ENCODE assay signal across 8 cellular contexts in genomic region chrX:48891402-48892288, GRCh38. TPM values are rescaled to one million over a fixed set of nuclear protein-coding genes. Genes with fewer than 3 reads are reported as not detected.
DNase-seq lines count a peak whose midpoint lies in the region; ATAC-seq and TF ChIP-seq lines count a peak whose summit lies in the region.

No MANE protein-coding gene starts in this region.

- peak; percentile 40; the same call in 1 of the 2 replicates for TF ChIP-seq RAD21 in IMR-90 (IDR thresholded peaks at IDR 0.05; ENCODE audit: low read length)

- H3K4me2 ChIP-seq in IMR-90 (ENCODE audit: low read depth, low read length) = peak overlapping the region; percentile 74
- peak overlapping the region; percentile 96 for H3K4me2 ChIP-seq in PC-3 (ENCODE audit: low read length)

- peak overlapping the region; percentile 84 for H2AFZ ChIP-seq in IMR-90 (replicated peaks; ENCODE audit: low read length, poor library complexity)
- H2AFZ ChIP-seq in PC-3 (ENCODE audit: low read length) = peak overlapping the region; percentile 86

- peak overlapping the region; percentile 68 for H3K14ac ChIP-seq in IMR-90 (replicated peaks; ENCODE audit: low read depth, low read length)

- H2BK15ac ChIP-seq in IMR-90 (ENCODE audit: low read depth, low read length) = no peak overlapping the region

- intact Hi-C loops in IMR-90 (cut with micrococcal nuclease) (no loop called here), PC-3 (cut with micrococcal nuclease) (loop anchor here (2.0 kb wide), 3 partner anchors 23 to 89 kb away; partner anchors contain the start of gene HDAC6), natural killer cell (cut with micrococcal nuclease) (no loop called here)

- peak; percentile 68 for ATAC-seq in GM21526 (IDR thresholded peaks at IDR 0.05; ENCODE audit: low FRiP score, unreplicated experiment)
- peak; percentile 96 for ATAC-seq in IMR-90 (ENCODE audit: low read depth)
- peak; percentile 94 for ATAC-seq in PC-3
- ATAC-seq in activated T-cell treated with anti-CD3 and anti-CD28 coated beads, Interleukin-2, amount 50 U/mL, for 72 hours (replicated peaks in 1 of 2) = peak; percentile 90 to 91
- peak; percentile 90 to 95 (median 91) for ATAC-seq in natural killer cell
- peak; percentile 90 for ATAC-seq in stimulated activated naive CD8-positive, alpha-beta T cell treated with anti-CD3 and anti-CD28 coated beads, Interleukin-15, Interleukin-2, amounts not matched to agents 100 U/mL and 50 U/mL, for 24 hours

- H4K20me1 ChIP-seq in IMR-90 (ENCODE audit: insufficient read depth, low read length) = no peaks in the 10 kb centered on the region
- H4K20me1 ChIP-seq in PC-3 (ENCODE audit: low read length) = no peaks in the 10 kb centered on the region

- peaks cover 0 to 2% of the 10 kb centered on the region in 2 donors for H3K36me3 Mint-ChIP-seq in activated T-cell treated with anti-CD3 and anti-CD28 coated beads, Interleukin-2, amount 50 U/mL, for 72 hours (ENCODE audit: insufficient read depth in 2 of 2)
- no peaks in the 10 kb centered on the region for H3K36me3 Mint-ChIP-seq in natural killer cell

- no peak overlapping the region for H3K23ac ChIP-seq in IMR-90 (ENCODE audit: low read depth, low read length)

- peak; percentile 93 for DNase-seq in DMS 273 (lab: John Stamatoyannopoulos, UW; ENCODE audit: unreplicated experiment)
- peak; percentile 70 for DNase-seq in IMR-90
- DNase-seq in PC-3 = peak; percentile 91
- DNase-seq in activated T-cell treated with anti-CD3 and anti-CD28 coated beads, Interleukin-2, amount 50 U/mL, for 72 hours = peak; percentile 76 to 83
- peak; percentile 81 for DNase-seq in fibroblast of peridontal ligament (ENCODE audit: extremely low read depth)
- peak; percentile 66 for DNase-seq in natural killer cell
- peak; percentile 71 for DNase-seq in stimulated activated naive CD8-positive, alpha-beta T cell treated with anti-CD3 and anti-CD28 coated beads, Interleukin-15, Interleukin-2, amounts not matched to agents 100 U/mL and 50 U/mL, for 24 hours

- H4K5ac ChIP-seq in IMR-90 (ENCODE audit: low read depth, low read length) = no peak overlapping the region

- H3K9me2 ChIP-seq in PC-3 (replicated peaks; ENCODE audit: low read length) = no peaks in the 10 kb centered on the region

- no peaks in the 10 kb centered on the region for H3K9me3 Mint-ChIP-seq in activated T-cell treated with anti-CD3 and anti-CD28 coated beads, Interleukin-2, amount 50 U/mL, for 72 hours
- H3K9me3 Mint-ChIP-seq in natural killer cell = no peaks in the 10 kb centered on the region

- BruUV-seq in IMR-90 (replicated peaks; lab: Mats Ljungman, UMichigan) (no TSS peak), PC-3 (replicated peaks; lab: Mats Ljungman, UMichigan) (no TSS peak)

- peak overlapping the region; percentile 77 for H2AK9ac ChIP-seq in IMR-90 (replicated peaks; ENCODE audit: low read depth, low read length, poor library complexity)

- no peak overlapping the region for H2BK120ac ChIP-seq in IMR-90 (ENCODE audit: low read depth, low read length)

- POLR2A ChIA-PET in IMR-90 (lab: Charles Lee; ENCODE audit: unreplicated experiment) = interaction anchor here (0.6 kb wide), 1 partner anchor 65 kb away, joined by 3 read pairs; no protein-coding TSS in a partner anchor
- POLR2A ChIA-PET in PC-3 (lab: Charles Lee; ENCODE audit: unreplicated experiment) = interaction anchor here (0.8 kb wide), 1 partner anchor 90 kb away, joined by 4 read pairs; the partner anchor contains the start of gene HDAC6

- H3K36me3 ChIP-seq in IMR-90 (ENCODE audit: control insufficient read depth, insufficient read depth, low read length) (no peaks in the 10 kb centered on the region), PC-3 (ENCODE audit: low read depth, low read length) (no peaks in the 10 kb centered on the region; the same call in 1 of the 2 replicates)

- H3K27me3 ChIP-seq in IMR-90 (ENCODE audit: control insufficient read depth, insufficient read depth, low read length) (no peaks in the 10 kb centered on the region), PC-3 (ENCODE audit: low read length) (no peaks in the 10 kb centered on the region)

- H3K79me2 ChIP-seq in PC-3 (ENCODE audit: low read length) = peaks cover 20% of the 10 kb centered on the region

- no peak overlapping the region for H2AK5ac ChIP-seq in IMR-90 (ENCODE audit: low read depth, low read length)

- no peak overlapping the region for H3K27ac Mint-ChIP-seq in activated T-cell treated with anti-CD3 and anti-CD28 coated beads, Interleukin-2, amount 50 U/mL, for 72 hours
- H3K27ac Mint-ChIP-seq in natural killer cell = peak overlapping the region in 1 of 2 donors; percentile 58

- H2BK20ac ChIP-seq in IMR-90 (ENCODE audit: low read depth, low read length) = no peak overlapping the region

- H3F3A ChIP-seq in PC-3 (ENCODE audit: low read length, unreplicated experiment) = no peaks in the 10 kb centered on the region

- H3K4me3 ChIP-seq in IMR-90 (ENCODE audit: insufficient read depth, low read depth, low read length) (peak overlapping the region; percentile 32), PC-3 (ENCODE audit: low read length) (peak overlapping the region; percentile 64)

- peak; percentile 56 for TF ChIP-seq CTCF in IMR-90 (conservative IDR thresholded peaks at IDR 0.05; ENCODE audit: low read depth, low read length)
- TF ChIP-seq CTCF in PC-3 (conservative IDR thresholded peaks at IDR 0.05; ENCODE audit: low read depth, low read length) = peak; percentile 57
- TF ChIP-seq CTCF in natural killer cell (IDR thresholded peaks at IDR 0.05) = peak; percentile 60

- no peak overlapping the region for H3K18ac ChIP-seq in IMR-90 (ENCODE audit: low read depth, low read length)

- H3K9me3 ChIP-seq in IMR-90 (ENCODE audit: control insufficient read depth, insufficient read depth, low read length) = no peaks in the 10 kb centered on the region
- H3K9me3 ChIP-seq in PC-3 (ENCODE audit: low read length) = no peaks in the 10 kb centered on the region

- 0 out of 2 replicates have a peak, but pooled peaks cover 2% of the 10 kb centered on the region for H3K4me1 ChIP-seq in IMR-90 (ENCODE audit: control insufficient read depth, insufficient read depth, low read length)
- peaks cover 14% of the 10 kb centered on the region; the same call in 1 of the 2 replicates for H3K4me1 ChIP-seq in PC-3 (ENCODE audit: insufficient read depth, low read length)

- peak overlapping the region; percentile 79 to 90 for H3K4me3 Mint-ChIP-seq in activated T-cell treated with anti-CD3 and anti-CD28 coated beads, Interleukin-2, amount 50 U/mL, for 72 hours
- peak overlapping the region; percentile 78 for H3K4me3 Mint-ChIP-seq in natural killer cell

- H2BK5ac ChIP-seq in IMR-90 (ENCODE audit: low read depth, low read length, poor library complexity, severe bottlenecking) = no peak overlapping the region

- no peak overlapping the region; the same call in 1 of the 2 replicates for H3K27ac ChIP-seq in IMR-90 (ENCODE audit: insufficient read depth, low read length)
- H3K27ac ChIP-seq in PC-3 (ENCODE audit: low read length) = no peak overlapping the region

- peak overlapping the region in 1 of 2 experiments; percentile 21; a peak in 1 of 4 replicates for H4K8ac ChIP-seq in IMR-90 (ENCODE audit: low read depth in 2 of 2, low read length in 2 of 2)

- dilution Hi-C loops in IMR-90 (cut with HindIII; ENCODE audit: low sequenced_read_pairs, unreplicated experiment) = no loop called here

- H3K79me1 ChIP-seq in IMR-90 (ENCODE audit: low read depth in 1 of 2, low read length in 2 of 2) = peaks cover 3 to 11% of the 10 kb centered on the region in 2 experiments; a peak in 3 of 4 replicates

- 35% methylated on average over 35 of the region's 68 CpGs; no CpG with 5 or more reads in 1 of the 2 experiments for WGBS in IMR-90 (ENCODE audit: extremely low coverage in 2 of 2, insufficient read length in 1 of 2), 2 experiments

- CTCF ChIA-PET in IMR-90 (lab: Yijun Ruan, JAX) = interaction anchor here (0.6 kb wide), 2 partner anchors 17 to 196 kb away, joined by 4 to 5 read pairs; no protein-coding TSS in a partner anchor
- CTCF ChIA-PET in PC-3 (lab: Charles Lee) = interaction anchor here (0.6 to 0.7 kb wide), 2 partner anchors 152 to 215 kb away, joined by 4 to 5 read pairs; partner anchors contain the start of gene TFE3

- H3K56ac ChIP-seq in IMR-90 (ENCODE audit: extremely low read depth, insufficient read depth, low read length) = no peak overlapping the region

- H3K9me1 ChIP-seq in IMR-90 (ENCODE audit: insufficient read depth, low read length) = 0 out of 2 replicates have a peak, but pooled peaks cover 7% of the 10 kb centered on the region

- peaks cover 30% of the 10 kb centered on the region for H3K4me1 Mint-ChIP-seq in activated T-cell treated with anti-CD3 and anti-CD28 coated beads, Interleukin-2, amount 50 U/mL, for 72 hours (ENCODE audit: low read depth)
- H3K4me1 Mint-ChIP-seq in natural killer cell = peaks cover 6 to 18% of the 10 kb centered on the region in 2 donors

- H3K9ac ChIP-seq in IMR-90 (ENCODE audit: low read depth, low read length) (0 out of 2 replicates have a peak overlapping the region, but pooled peaks have one; percentile 25), PC-3 (ENCODE audit: low read length) (peak overlapping the region; percentile 61)

- in situ Hi-C loops in IMR-90 (cut with MboI; ENCODE audit: low sequenced_read_pairs) = no loop called here

- no peak overlapping the region for H4K91ac ChIP-seq in IMR-90 (ENCODE audit: insufficient read depth, low read depth, low read length)

- H3K27me3 Mint-ChIP-seq in activated T-cell treated with anti-CD3 and anti-CD28 coated beads, Interleukin-2, amount 50 U/mL, for 72 hours (ENCODE audit: low read depth) = peaks cover 24% of the 10 kb centered on the region
- H3K27me3 Mint-ChIP-seq in natural killer cell (ENCODE audit: low read depth in 2 of 2) = no peaks in the 10 kb centered on the region

- TF ChIP-seq POLR2A in IMR-90 (IDR thresholded peaks at IDR 0.05; ENCODE audit: low read depth, low read length) = no peak

- peak overlapping the region; percentile 52; the same call in 1 of the 2 replicates for H3K4ac ChIP-seq in IMR-90 (ENCODE audit: low read depth, low read length)

RNA-seq across cellular contexts. Expression of gene TIMM17B, which starts 5.9 kb away (rescaled TPM):
- 25.6 and 28.7 TPM in 2 replicates for total RNA-seq in IMR-90 (2012; rRNA removed)
- 73.6 and 91.2 TPM in 2 replicates for polyA plus RNA-seq in IMR-90 (2012; rRNA removed)
- polyA plus RNA-seq in IMR-90 (2012; cell fraction: cytosol; rRNA removed) = 72.5 and 95.1 TPM in 2 replicates
- 29.4 and 51.9 TPM in 2 replicates for polyA plus RNA-seq in IMR-90 (2012; cell fraction: nucleus; rRNA removed; ENCODE audit: low replicate concordance)
- 101 and 119 TPM in 2 replicates for total RNA-seq in PC-3 (2014; rRNA removed)
- 10 to 100 TPM; 73.6 to 90.1 TPM for total RNA-seq in activated T-cell treated with anti-CD3 and anti-CD28 coated beads, Interleukin-2, amount 50 U/mL, for 72 hours
- 10 to 100 TPM; 40.3 to 45.6 (median 44.5) TPM for total RNA-seq in natural killer cell

RNA-seq across cellular contexts. Expression of gene PQBP1, which starts 6.1 kb away (rescaled TPM):
- total RNA-seq in IMR-90 (2012; rRNA removed) (120 and 124 TPM in 2 replicates), PC-3 (2014; rRNA removed) (189 and 241 TPM in 2 replicates), natural killer cell (10 to 100 TPM; 57.2 to 62.0 (median 59.1) TPM)
- polyA plus RNA-seq in IMR-90 (2012; rRNA removed) = 96.4 and 105 TPM in 2 replicates
- polyA plus RNA-seq in IMR-90 (2012; cell fraction: cytosol; rRNA removed) = 87.0 and 119 TPM in 2 replicates
- 140 and 147 TPM in 2 replicates for polyA plus RNA-seq in IMR-90 (2012; cell fraction: nucleus; rRNA removed; ENCODE audit: low replicate concordance)
- total RNA-seq in activated T-cell treated with anti-CD3 and anti-CD28 coated beads, Interleukin-2, amount 50 U/mL, for 72 hours = 100 to 1,000 TPM; 114 to 125 TPM

RNA-seq across cellular contexts. Expression of gene SLC35A2, which starts 19.8 kb away (rescaled TPM):
- total RNA-seq in IMR-90 (2012; rRNA removed) = 10.8 and 12.5 TPM in 2 replicates
- polyA plus RNA-seq in IMR-90 (2012; rRNA removed) = 48.3 and 53.0 TPM in 2 replicates
- 51.6 and 70.4 TPM in 2 replicates for polyA plus RNA-seq in IMR-90 (2012; cell fraction: cytosol; rRNA removed)
- 27.3 and 57.6 TPM in 2 replicates for polyA plus RNA-seq in IMR-90 (2012; cell fraction: nucleus; rRNA removed; ENCODE audit: low replicate concordance)
- 46.6 and 46.8 TPM in 2 replicates for total RNA-seq in PC-3 (2014; rRNA removed)
- 10 to 100 TPM; 30.8 to 32.7 TPM for total RNA-seq in activated T-cell treated with anti-CD3 and anti-CD28 coated beads, Interleukin-2, amount 50 U/mL, for 72 hours
- total RNA-seq in natural killer cell = 10 to 100 TPM; 16.5 to 30.1 (median 18.3) TPM

RNA-seq across cellular contexts. Expression of gene PIM2, which starts 27.2 kb away (rescaled TPM):
- total RNA-seq in IMR-90 (2012; rRNA removed) (6.9 and 7.3 TPM in 2 replicates), PC-3 (2014; rRNA removed) (24.1 and 25.6 TPM in 2 replicates), natural killer cell (100 to 1,000 TPM; 134 to 173 (median 150) TPM)
- polyA plus RNA-seq in IMR-90 (2012; rRNA removed) = 8.1 and 9.4 TPM in 2 replicates
- 4.8 and 6.5 TPM in 2 replicates for polyA plus RNA-seq in IMR-90 (2012; cell fraction: cytosol; rRNA removed)
- 19.3 and 20.5 TPM in 2 replicates for polyA plus RNA-seq in IMR-90 (2012; cell fraction: nucleus; rRNA removed; ENCODE audit: low replicate concordance)
- total RNA-seq in activated T-cell treated with anti-CD3 and anti-CD28 coated beads, Interleukin-2, amount 50 U/mL, for 72 hours = 100 to 1,000 TPM; 550 to 563 TPM

RNA-seq across cellular contexts. Expression of gene PCSK1N, which starts 56.2 kb away (rescaled TPM):
- total RNA-seq in IMR-90 (2012; rRNA removed) = not detected in 2 replicates
- 0.12 and 0.24 TPM in 2 replicates for polyA plus RNA-seq in IMR-90 (2012; rRNA removed)
- 0.40 and 0.83 TPM in 2 replicates for polyA plus RNA-seq in IMR-90 (2012; cell fraction: cytosol; rRNA removed)
- polyA plus RNA-seq in IMR-90 (2012; cell fraction: nucleus; rRNA removed; ENCODE audit: low replicate concordance) = 0.12 TPM in 1 of 2 replicates, not detected in the other
- total RNA-seq in PC-3 (2014; rRNA removed) = 135 and 177 TPM in 2 replicates
- 1 to 10 TPM; 1.9 to 2.8 TPM for total RNA-seq in activated T-cell treated with anti-CD3 and anti-CD28 coated beads, Interleukin-2, amount 50 U/mL, for 72 hours
- total RNA-seq in natural killer cell = under 1 TPM in 2 of 3 donors, not detected in 1; 0.35 to 0.89 TPM
